ENCODE assay signal across 22 cellular contexts in genomic region chr10:1605999-1606940, GRCh38.
"Had no signal": no experiment of that assay in that cellular context is flagged by ENCODE, and none has a peak within 500 bp of the region (broad histone marks: within the 10 kb centered on the region; RNA-seq: fewer than 3 reads in every experiment).

No MANE protein-coding gene starts in this region.

- H3K4me3 ChIP-seq: coronary artery, esophagus squamous epithelium, gastroesophageal sphincter, heart left ventricle, left lung, lung, neural progenitor cell, ovary, prostate gland, transverse colon had no signal

- H3K4me2 ChIP-seq: neural progenitor cell had no signal

- H3K9ac ChIP-seq: neural progenitor cell had no signal

- H3K9me3 Mint-ChIP-seq: activated CD4-positive, alpha-beta memory T cell treated with anti-CD3 and anti-CD28 coated beads, Interleukin-2, amount 10 ng/mL, durations not matched to agents 7 days and 5 days; activated naive CD8-positive, alpha-beta T cell treated with anti-CD3 and anti-CD28 coated beads, Interleukin-2, amount 50 U/mL, for 24 hours; endodermal cell; mesothelial cell of epicardium; neural progenitor cell; stimulated activated naive B cell treated with anti-CD40 and anti-IgM and Interleukin-4, amounts not matched to agents 10 μg/mL and 1 μg/mL and 100 μg/mL, for 72 hours had no signal

- DNase-seq: activated CD4-positive, alpha-beta memory T cell treated with anti-CD3 and anti-CD28 coated beads, Interleukin-2, amount 10 ng/mL, durations not matched to agents 7 days and 5 days; activated CD4-positive, alpha-beta T cell treated with anti-CD3 and anti-CD28 coated beads for 48 hours; activated effector memory CD4-positive, alpha-beta T cell treated with anti-CD3 and anti-CD28 coated beads, Interleukin-2, amount 50 U/mL, for 16 hours; activated naive CD4-positive, alpha-beta T cell treated with anti-CD3 and anti-CD28 coated beads, Interleukin-2, amount 50 U/mL, for 16 hours; activated naive CD8-positive, alpha-beta T cell treated with anti-CD3 and anti-CD28 coated beads, Interleukin-2, amount 50 U/mL, for 24 hours; cerebellar nuclear complex; endodermal cell; esophagus squamous epithelium; heart left ventricle; left lung; naive thymus-derived CD8-positive, alpha-beta T cell; ovary; stimulated activated CD4-positive, alpha-beta T cell treated with anti-CD3 and anti-CD28 coated beads, Interleukin-2, amount 100 ng/mL, for 48 hours; stimulated activated CD8-positive, alpha-beta memory T cell treated with anti-CD3 and anti-CD28 coated beads, Interleukin-4, amount 100 ng/mL, for 48 hours; stimulated activated naive B cell treated with anti-CD40 and anti-IgM and Interleukin-4, amounts not matched to agents 10 μg/mL and 1 μg/mL and 100 μg/mL, for 72 hours; transverse colon had no signal

- H3K4me3 Mint-ChIP-seq: activated CD4-positive, alpha-beta memory T cell treated with anti-CD3 and anti-CD28 coated beads, Interleukin-2, amount 10 ng/mL, durations not matched to agents 7 days and 5 days; activated naive CD8-positive, alpha-beta T cell treated with anti-CD3 and anti-CD28 coated beads, Interleukin-2, amount 50 U/mL, for 24 hours; endodermal cell; mesothelial cell of epicardium; naive thymus-derived CD8-positive, alpha-beta T cell; neural progenitor cell; stimulated activated naive B cell treated with anti-CD40 and anti-IgM and Interleukin-4, amounts not matched to agents 10 μg/mL and 1 μg/mL and 100 μg/mL, for 72 hours had no signal

- H3K4me1 Mint-ChIP-seq: activated CD4-positive, alpha-beta memory T cell treated with anti-CD3 and anti-CD28 coated beads, Interleukin-2, amount 10 ng/mL, durations not matched to agents 7 days and 5 days had no signal

- H2AFZ ChIP-seq: neural progenitor cell had no signal

- H3K27ac ChIP-seq: coronary artery, esophagus squamous epithelium, gastroesophageal sphincter, heart left ventricle, left lung, neural progenitor cell, ovary, prostate gland, transverse colon had no signal

- H3K36me3 ChIP-seq: esophagus squamous epithelium, gastroesophageal sphincter, heart left ventricle, left lung, neural progenitor cell, ovary, prostate gland, transverse colon had no signal

- H3K27me3 ChIP-seq: neural progenitor cell, ovary had no signal

- H3K27ac Mint-ChIP-seq: activated CD4-positive, alpha-beta memory T cell treated with anti-CD3 and anti-CD28 coated beads, Interleukin-2, amount 10 ng/mL, durations not matched to agents 7 days and 5 days; activated naive CD8-positive, alpha-beta T cell treated with anti-CD3 and anti-CD28 coated beads, Interleukin-2, amount 50 U/mL, for 24 hours; endodermal cell; mesothelial cell of epicardium; neural progenitor cell; stimulated activated naive B cell treated with anti-CD40 and anti-IgM and Interleukin-4, amounts not matched to agents 10 μg/mL and 1 μg/mL and 100 μg/mL, for 72 hours had no signal

- ATAC-seq: activated naive CD8-positive, alpha-beta T cell treated with anti-CD3 and anti-CD28 coated beads, Interleukin-2, amount 50 U/mL, for 24 hours; gastroesophageal sphincter; heart left ventricle; left lung; naive thymus-derived CD8-positive, alpha-beta T cell; stimulated activated naive B cell treated with anti-CD40 and anti-IgM and Interleukin-4, amounts not matched to agents 10 μg/mL and 1 μg/mL and 100 μg/mL, for 72 hours had no signal

- H3K36me3 Mint-ChIP-seq: mesothelial cell of epicardium; naive thymus-derived CD8-positive, alpha-beta T cell; neural progenitor cell; stimulated activated naive B cell treated with anti-CD40 and anti-IgM and Interleukin-4, amounts not matched to agents 10 μg/mL and 1 μg/mL and 100 μg/mL, for 72 hours had no signal

- H3K4me1 ChIP-seq: left lung, prostate gland, transverse colon had no signal

- H3K9me3 ChIP-seq: esophagus squamous epithelium, gastroesophageal sphincter, heart left ventricle, left lung, ovary, prostate gland, transverse colon had no signal
